11 cellular contexts compared by ENCODE assay signal in genomic region chr2:136389809-136390208, GRCh38.
A peak's percentile ranks its signal among the peaks of the same experiment; 100 is the strongest.
DNase-seq lines count a peak whose midpoint lies in the region; ATAC-seq and TF ChIP-seq lines count a peak whose summit lies in the region.
"Had no signal": no experiment of that assay in that cellular context is flagged by ENCODE, and none has a peak within 500 bp of the region (broad histone marks: within the 10 kb centered on the region; RNA-seq: fewer than 3 reads in every experiment).

No MANE protein-coding gene starts in this region.

- ATAC-seq in GM18909 (IDR thresholded peaks at IDR 0.05; ENCODE audit: poor library complexity, unreplicated experiment) (peak; percentile 80), GM21576 (IDR thresholded peaks at IDR 0.05; ENCODE audit: unreplicated experiment) (peak; percentile 58), HG03159 (IDR thresholded peaks at IDR 0.05; ENCODE audit: unreplicated experiment) (peak; percentile 84), mucosa of descending colon (peak; percentile 35)

- no peaks in the 10 kb centered on the region for H3K9me3 ChIP-seq in mucosa of descending colon

- H3K4me1 Mint-ChIP-seq in CD14-positive monocyte: peaks cover 29% of the 10 kb centered on the region

- no peak overlapping the region for H3K4me3 Mint-ChIP-seq in CD14-positive monocyte
- H3K4me3 Mint-ChIP-seq: activated naive CD4-positive, alpha-beta T cell treated with anti-CD3 and anti-CD28 coated beads for 36 hours; neural crest cell had no signal

- DNase-seq in mucosa of descending colon: no peak
- DNase-seq in CD14-positive monocyte (ENCODE audit: low spot score): no peak
- no peak for DNase-seq in cardiac septum (ENCODE audit: low spot score)
- no peak for DNase-seq in AG20443 (ENCODE audit: low spot score)
- DNase-seq: activated naive CD4-positive, alpha-beta T cell treated with anti-CD3 and anti-CD28 coated beads for 36 hours; NCI-H2227 treated with DMSO at 0.1 percent for 48 hours; stimulated activated CD4-positive, alpha-beta T cell treated with anti-CD3 and anti-CD28 coated beads, Interleukin-2, amount 100 ng/mL, for 24 hours had no signal

- H3K4me1 ChIP-seq in mucosa of descending colon (ENCODE audit: low read depth): no peaks in the 10 kb centered on the region

- no peak overlapping the region for H3K4me3 ChIP-seq in mucosa of descending colon

- intact Hi-C loops in mucosa of descending colon (cut with DNase I, micrococcal nuclease) (loop anchor here in 1 of 2 donors (10.0 kb wide), 1 partner anchor 475 kb away; no protein-coding TSS in a partner anchor), CD14-positive monocyte (cut with micrococcal nuclease) (loop anchor here in 1 of 2 donors (10.0 kb wide), 1 partner anchor 275 kb away; the partner anchor contains the start of gene CXCR4), cardiac septum (cut with DNase I) (no loop called here)

- H3K27me3 Mint-ChIP-seq in CD14-positive monocyte (ENCODE audit: low read depth in 3 of 3): peaks cover 0 to 2% (median 2%) of the 10 kb centered on the region in 3 donors

- H3K36me3 Mint-ChIP-seq in CD14-positive monocyte: no peaks in the 10 kb centered on the region

- no peak for TF ChIP-seq CTCF in mucosa of descending colon (IDR thresholded peaks at IDR 0.05)
- TF ChIP-seq CTCF in CD14-positive monocyte (IDR thresholded peaks at IDR 0.05): no peak

- H3K36me3 ChIP-seq in mucosa of descending colon (ENCODE audit: low read depth): no peaks in the 10 kb centered on the region

- no peaks in the 10 kb centered on the region for H3K9me3 Mint-ChIP-seq in CD14-positive monocyte
- H3K9me3 Mint-ChIP-seq: activated naive CD4-positive, alpha-beta T cell treated with anti-CD3 and anti-CD28 coated beads for 36 hours; neural crest cell had no signal

- H3K27ac Mint-ChIP-seq in CD14-positive monocyte: no peak overlapping the region
- H3K27ac Mint-ChIP-seq: activated naive CD4-positive, alpha-beta T cell treated with anti-CD3 and anti-CD28 coated beads for 36 hours had no signal
